21 cellular contexts compared by ENCODE assay signal in genomic region chr13:44263920-44264610, GRCh38.
DNase-seq lines count a peak whose midpoint lies in the region; ATAC-seq and TF ChIP-seq lines count a peak whose summit lies in the region.
"Had no signal": no experiment of that assay in that cellular context is flagged by ENCODE, and none has a peak within 500 bp of the region (broad histone marks: within the 10 kb centered on the region; RNA-seq: fewer than 3 reads in every experiment).

No MANE protein-coding gene starts in this region.

- no peaks in the 10 kb centered on the region for H3K9me3 ChIP-seq in left lung

- no peak overlapping the region for H3K27ac ChIP-seq in brain microvascular endothelial cell
- no peak overlapping the region for H3K27ac ChIP-seq in left lung
- H3K27ac ChIP-seq: 22Rv1 had no signal

- DNase-seq in NCI-H1417 (lab: John Stamatoyannopoulos, UW) (peak in 2 of 3 experiments; percentile 18 to 36), NCI-H1417 treated with DMSO at 0.1 percent for 48 hours (lab: John Stamatoyannopoulos, UW) (no peak), brain microvascular endothelial cell (peak; percentile 43), left lung (no peak), superior temporal gyrus (ENCODE audit: extremely low spot score) (peak; percentile 61), NCI-H2081 (lab: John Stamatoyannopoulos, UW) (no peak), GM13976 (ENCODE audit: low spot score) (no peak)
- DNase-seq: activated CD4-positive, CD25-positive, alpha-beta regulatory T cell; activated T-cell treated with anti-CD3 and anti-CD28 coated beads, Interleukin-2, amount 50 U/mL, for 72 hours; C1 segment of cervical spinal cord; effector memory CD8-positive, alpha-beta T cell; foreskin fibroblast; kidney glomerular epithelial cell; NCI-H1436 treated with DMSO at 0.1 percent for 48 hours; NCI-H345; NK-92 treated with Interleukin-12 subunit alpha and Interleukin-12 subunit beta, amount 100 ng/mL, for 24 hours had no signal

- H3K4me3 ChIP-seq in brain microvascular endothelial cell (ENCODE audit: low read depth, low read length) = no peak overlapping the region
- H3K4me3 ChIP-seq in left lung = no peak overlapping the region

- H3K27me3 ChIP-seq in brain microvascular endothelial cell (replicated peaks) = no peaks in the 10 kb centered on the region
- H3K27me3 ChIP-seq in left lung = no peaks in the 10 kb centered on the region

- ATAC-seq in left lung = peak; percentile 74
- no peak for ATAC-seq in GM18519 (IDR thresholded peaks at IDR 0.05; ENCODE audit: low FRiP score, unreplicated experiment)
- ATAC-seq: activated naive CD4-positive, alpha-beta T cell treated with anti-CD3 and anti-CD28 coated beads, Interleukin-2, amount 50 U/mL, for 72 hours; activated T-cell treated with anti-CD3 and anti-CD28 coated beads, Interleukin-2, amount 50 U/mL, for 72 hours; effector memory CD8-positive, alpha-beta T cell; HCT116; stimulated activated effector memory CD8-positive, alpha-beta T cell treated with anti-CD3 and anti-CD28 coated beads, Interleukin-12 subunit alpha, Interleukin-12 subunit beta, amount 100 ng/mL, for 72 hours had no signal

- peaks cover 0 to 12% of the 10 kb centered on the region in 2 donors for H3K4me1 ChIP-seq in left lung

- TF ChIP-seq CTCF in brain microvascular endothelial cell (IDR thresholded peaks at IDR 0.05; ENCODE audit: low read depth, low read length, missing control alignments) (no peak), left lung (IDR thresholded peaks at IDR 0.05) (no peak), GM13976 (IDR thresholded peaks at IDR 0.05; ENCODE audit: borderline replicate concordance, control extremely low read depth, extremely low read depth, insufficient read depth, missing control alignments) (no peak)

- in situ Hi-C loops in brain microvascular endothelial cell (cut with HindIII; ENCODE audit: low pct_ligation_motif_present, low sequenced_read_pairs) (no loop called here), GM13976 (cut with MboI; ENCODE audit: low sequenced_read_pairs, unreplicated experiment) (no loop called here)

- intact Hi-C loops in left lung (cut with DNase I) = no loop called here

- H3K36me3 ChIP-seq in brain microvascular endothelial cell (replicated peaks) = no peaks in the 10 kb centered on the region
- no peaks in the 10 kb centered on the region for H3K36me3 ChIP-seq in left lung

Comparison
In these comparisons a context has a peak if more than half of its experiments do, and no peak if none do; other contexts are left out.
1. DNase-seq: peak in NCI-H1417 (2 of 3), brain microvascular endothelial cell (single experiment) and superior temporal gyrus (single experiment); none in NCI-H1417 treated with DMSO at 0.1 percent for 48 hours (single experiment), left lung (0 of 2), NCI-H2081 (0 of 2) and GM13976 (single experiment).